ENCODE assay signal across 16 cellular contexts in genomic region chr2:240467149-240467642, GRCh38. TPM values are rescaled to one million over a fixed set of nuclear protein-coding genes. Genes with fewer than 3 reads are reported as not detected.
A peak's percentile ranks its signal among the peaks of the same experiment; 100 is the strongest.
DNase-seq lines count a peak whose midpoint lies in the region; ATAC-seq, FAIRE-seq and TF ChIP-seq lines count a peak whose summit lies in the region.
"Had no signal": no experiment of that assay in that cellular context is flagged by ENCODE, and none has a peak within 500 bp of the region (broad histone marks: within the 10 kb centered on the region; RNA-seq: fewer than 3 reads in every experiment).

No MANE protein-coding gene starts in this region.

- H3K4me1 ChIP-seq in right cardiac atrium (ENCODE audit: control insufficient read depth, insufficient read depth, low read length) = no peaks in the 10 kb centered on the region
- H3K4me1 ChIP-seq in testis = no peaks in the 10 kb centered on the region
- H3K4me1 ChIP-seq: gastrocnemius medialis, psoas muscle had no signal

- H3K4me3 ChIP-seq in right cardiac atrium (ENCODE audit: low read length) (no peak overlapping the region), testis (no peak overlapping the region)
- H3K4me3 ChIP-seq: gastrocnemius medialis, psoas muscle, suprapubic skin had no signal

- intact Hi-C loops in right cardiac atrium (cut with DNase I) (no loop called here), sciatic nerve (cut with DNase I) (no loop called here), testis (cut with DNase I; ENCODE audit: low total_unique reads) (no loop called here)

- WGBS in right cardiac atrium = 72% methylated on average over 12 of the region's 12 CpGs
- 81 to 87% methylated on average over 3 to 12 of the region's 12 CpGs for WGBS in testis, 2 donors

- no peak for FAIRE-seq in GM12892 (lab: Jason Lieb, UNC)
- FAIRE-seq: D721Med, islet of Langerhans had no signal

- ATAC-seq in right cardiac atrium (no peak), sciatic nerve (peak; percentile 2), HG03196 (IDR thresholded peaks at IDR 0.05; ENCODE audit: unreplicated experiment) (no peak)
- ATAC-seq: gastrocnemius medialis had no signal

- TF ChIP-seq POLR2A in GM12892 (IDR thresholded peaks at IDR 0.05; ENCODE audit: low read depth, low read length) (no peak), testis (IDR thresholded peaks at IDR 0.05) (no peak)

- H3K9me3 ChIP-seq in right cardiac atrium (ENCODE audit: control insufficient read depth, low read length) = no peaks in the 10 kb centered on the region
- no peaks in the 10 kb centered on the region for H3K9me3 ChIP-seq in testis
- H3K9me3 ChIP-seq: gastrocnemius medialis, psoas muscle, suprapubic skin had no signal

- no peaks in the 10 kb centered on the region for H3K36me3 ChIP-seq in testis (ENCODE audit: low read depth, missing control alignments)

- H3K27me3 ChIP-seq in right cardiac atrium (ENCODE audit: control insufficient read depth, insufficient read depth) (no peaks in the 10 kb centered on the region), testis (no peaks in the 10 kb centered on the region)
- H3K27me3 ChIP-seq: gastrocnemius medialis, suprapubic skin had no signal

- H3K27ac ChIP-seq in right cardiac atrium (ENCODE audit: low read length) (no peak overlapping the region), testis (no peak overlapping the region)
- H3K27ac ChIP-seq: gastrocnemius medialis, psoas muscle, suprapubic skin had no signal

- DNase-seq in activated gamma-delta T cell treated with Interleukin-2 at 50 U/mL for 16 hours = peak; percentile 2
- DNase-seq in activated gamma-delta T cell (lab: John Stamatoyannopoulos, UW) = no peak
- DNase-seq in GM12892 (ENCODE audit: insufficient read length) = peak; percentile 13
- peak; percentile 13 to 43 (median 37) for DNase-seq in right cardiac atrium
- peak; percentile 50 for DNase-seq in sciatic nerve (ENCODE audit: low spot score)
- DNase-seq in central memory CD4-positive, alpha-beta T cell = no peak
- DNase-seq in testis = no peak
- DNase-seq: NCI-H1436 treated with DMSO at 0.1 percent for 48 hours; NCI-H510A treated with DMSO at 0.1 percent for 48 hours; stimulated activated CD4-positive, alpha-beta T cell treated with anti-CD3 and anti-CD28 coated beads, Interleukin-15, amount 100 ng/mL, for 24 hours had no signal

- no peak for TF ChIP-seq CTCF in testis (IDR thresholded peaks at IDR 0.05)

RNA-seq across cellular contexts. Expression of gene GPC1, which starts 31.7 kb away (rescaled TPM):
- 0.34 TPM for polyA plus RNA-seq in GM12892 (2012; ENCODE audit: missing spikeins)
- total RNA-seq in right cardiac atrium (100 to 1,000 TPM in 2 of 4 donors, 10 to 100 TPM in 2; 75.8 to 107 (median 94.8) TPM), sciatic nerve (85.4 TPM), testis (100 to 1,000 TPM; 244 to 479 TPM)
- polyA plus RNA-seq in right cardiac atrium (118 TPM), testis (ENCODE audit: insufficient read depth, low read depth, low replicate concordance) (74.2 TPM)

Comparison
In these comparisons a context has a peak if more than half of its experiments do, and no peak if none do; other contexts are left out.
1. DNase-seq: peak in activated gamma-delta T cell treated with Interleukin-2 at 50 U/mL for 16 hours (single experiment), GM12892 (single experiment), right cardiac atrium (3 of 3) and sciatic nerve (single experiment); none in activated gamma-delta T cell (single experiment), central memory CD4-positive, alpha-beta T cell (single experiment) and testis (single experiment).